ENCODE assay signal across 8 cellular contexts in genomic region chr2:128318245-128318644, GRCh38. TPM values are rescaled to one million over a fixed set of nuclear protein-coding genes. Genes with fewer than 3 reads are reported as not detected.
DNase-seq lines count a peak whose midpoint lies in the region; ATAC-seq and TF ChIP-seq lines count a peak whose summit lies in the region.
"Not testable (repeated sequence)": the region's sequence is repeated elsewhere in the genome, so short reads cannot be mapped to it uniquely, and the experiment has no call there.

No MANE protein-coding gene starts in this region.

- not testable (repeated sequence) for H3K27ac Mint-ChIP-seq in activated CD4-positive, alpha-beta memory T cell treated with anti-CD3 and anti-CD28 coated beads for 36 hours; chondrocyte (ENCODE audit: unreplicated experiment)

- H3K27me3 Mint-ChIP-seq in activated CD4-positive, alpha-beta memory T cell treated with anti-CD3 and anti-CD28 coated beads for 36 hours; chondrocyte (ENCODE audit: low read depth): not testable (repeated sequence)

- CTCF ChIA-PET in activated CD4-positive, alpha-beta memory T cell treated with anti-CD3 and anti-CD28 coated beads for 36 hours (lab: Charles Lee): not testable (repeated sequence)

- not testable (repeated sequence) for H3K36me3 Mint-ChIP-seq in activated CD4-positive, alpha-beta memory T cell treated with anti-CD3 and anti-CD28 coated beads for 36 hours; chondrocyte (ENCODE audit: low read depth)

- H3K9me3 Mint-ChIP-seq in activated CD4-positive, alpha-beta memory T cell treated with anti-CD3 and anti-CD28 coated beads for 36 hours; chondrocyte (ENCODE audit: low read depth): not testable (repeated sequence)

- H3K4me3 Mint-ChIP-seq in activated CD4-positive, alpha-beta memory T cell treated with anti-CD3 and anti-CD28 coated beads for 36 hours: peak overlapping the region; percentile 64
- peak overlapping the region; percentile 38 for H3K4me3 Mint-ChIP-seq in chondrocyte (ENCODE audit: unreplicated experiment)

- DNase-seq in AG10803 (ENCODE audit: low read depth): not testable (repeated sequence)
- DNase-seq in NCI-H1417 (lab: John Stamatoyannopoulos, UW) (peak in 2 of 3 experiments; percentile 37 to 43), chondrocyte (ENCODE audit: low spot score) (peak; percentile 70), iris pigment epithelial cell (ENCODE audit: low read depth) (peak; percentile 19), retina (peak; percentile 54)
- DNase-seq in activated CD4-positive, alpha-beta memory T cell treated with anti-CD3 and anti-CD28 coated beads for 36 hours: peak; percentile 43

- peak; percentile 13 for ATAC-seq in GM19372 (IDR thresholded peaks at IDR 0.05; ENCODE audit: low read depth, unreplicated experiment)
- ATAC-seq in HG02973 (IDR thresholded peaks at IDR 0.05; ENCODE audit: unreplicated experiment): peak; percentile 8

- peaks cover 36% of the 10 kb centered on the region for H3K4me1 Mint-ChIP-seq in activated CD4-positive, alpha-beta memory T cell treated with anti-CD3 and anti-CD28 coated beads for 36 hours (ENCODE audit: low read depth)
- H3K4me1 Mint-ChIP-seq in chondrocyte (ENCODE audit: low read depth): peaks cover 45% of the 10 kb centered on the region

- POLR2A ChIA-PET in activated CD4-positive, alpha-beta memory T cell treated with anti-CD3 and anti-CD28 coated beads for 36 hours (lab: Charles Lee): not testable (repeated sequence)

- intact Hi-C loops in activated CD4-positive, alpha-beta memory T cell treated with anti-CD3 and anti-CD28 coated beads for 36 hours (cut with micrococcal nuclease): loop anchor here (5.0 kb wide), 2 partner anchors 141 to 291 kb away; partner anchors contain the start of gene SAP130

- peak overlapping the region; percentile 52 for H3K4me3 ChIP-seq in AG10803 (ENCODE audit: low read length)

- not testable (repeated sequence) for TF ChIP-seq CTCF in AG10803 (conservative IDR thresholded peaks at IDR 0.05; ENCODE audit: low read length); chondrocyte (IDR thresholded peaks at IDR 0.05)

RNA-seq across cellular contexts. Expression of gene HS6ST1, which starts 0.4 kb away (rescaled TPM):
- total RNA-seq in activated CD4-positive, alpha-beta memory T cell treated with anti-CD3 and anti-CD28 coated beads for 36 hours: 1 to 10 TPM; 9.1 to 9.6 TPM
- total RNA-seq in chondrocyte: 30.0 to 39.2 TPM (median 33.1 TPM) in 3 replicates
